1 cellular context compared by ENCODE assay signal in the genomic region with DNA sequence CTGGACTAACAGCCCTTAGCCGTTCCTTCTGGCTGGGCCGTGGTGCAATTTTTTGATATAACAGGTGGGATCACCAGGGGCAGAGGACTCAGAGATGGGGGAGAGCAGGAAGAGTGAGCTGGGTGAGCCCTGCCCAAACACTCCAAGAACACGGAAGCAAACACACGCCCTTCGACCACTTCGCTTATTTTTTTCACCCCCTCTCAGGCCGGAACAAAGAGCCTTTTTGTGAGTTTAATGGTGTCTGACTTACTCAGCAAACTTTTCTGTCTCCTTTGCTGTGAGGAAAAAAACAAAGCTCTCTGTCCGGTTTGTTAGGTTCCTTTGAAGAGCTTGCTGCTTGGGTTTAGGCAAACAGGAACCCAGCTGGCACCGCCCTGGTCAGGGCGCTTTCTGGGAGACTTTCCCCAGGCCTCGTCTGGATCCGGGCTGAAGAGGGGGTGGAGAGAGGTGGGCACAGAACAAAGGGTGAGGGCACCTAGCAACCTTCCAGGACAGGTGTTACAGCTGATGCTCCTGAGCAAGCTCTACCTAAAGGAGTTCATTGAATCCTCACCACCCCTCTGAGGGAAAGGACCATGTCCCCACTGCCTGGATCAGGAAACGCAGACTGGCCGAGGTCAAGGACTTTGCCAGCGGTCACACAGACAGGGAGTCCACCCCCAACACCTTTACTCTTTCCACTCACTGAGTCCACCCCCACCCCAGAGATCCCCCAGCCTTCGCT.
A peak's percentile ranks its signal among the peaks of the same experiment; 100 is the strongest.
TF ChIP-seq lines count a peak whose summit lies in the region.

No MANE protein-coding gene starts in this region.

TF ChIP-seq in HepG2, 621 proteins besides CTCF, POLR2A, EP300 and RAD21 (continued from another document):
- TF ChIP-seq, protein P1, sequence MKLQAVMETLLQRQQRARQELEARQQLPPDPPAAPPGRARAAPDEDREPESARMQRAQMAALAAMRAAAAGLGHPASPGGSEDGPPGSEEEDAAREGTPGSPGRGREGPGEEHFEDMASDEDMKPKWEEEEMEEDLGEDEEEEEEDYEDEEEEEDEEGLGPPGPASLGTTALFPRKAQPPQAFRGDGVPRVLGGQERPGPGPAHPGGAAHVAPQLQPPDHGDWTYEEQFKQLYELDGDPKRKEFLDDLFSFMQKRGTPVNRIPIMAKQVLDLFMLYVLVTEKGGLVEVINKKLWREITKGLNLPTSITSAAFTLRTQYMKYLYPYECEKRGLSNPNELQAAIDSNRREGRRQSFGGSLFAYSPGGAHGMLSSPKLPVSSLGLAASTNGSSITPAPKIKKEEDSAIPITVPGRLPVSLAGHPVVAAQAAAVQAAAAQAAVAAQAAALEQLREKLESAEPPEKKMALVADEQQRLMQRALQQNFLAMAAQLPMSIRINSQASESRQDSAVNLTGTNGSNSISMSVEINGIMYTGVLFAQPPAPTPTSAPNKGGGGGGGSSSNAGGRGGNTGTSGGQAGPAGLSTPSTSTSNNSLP (IDR thresholded peaks at IDR 0.05; ENCODE audit: low read depth, low read length), result no peak
- no peak for TF ChIP-seq FOXC1 (CRISPR knock-in tag; IDR thresholded peaks at IDR 0.05; ENCODE audit: borderline replicate concordance)
- TF ChIP-seq, protein P2, sequence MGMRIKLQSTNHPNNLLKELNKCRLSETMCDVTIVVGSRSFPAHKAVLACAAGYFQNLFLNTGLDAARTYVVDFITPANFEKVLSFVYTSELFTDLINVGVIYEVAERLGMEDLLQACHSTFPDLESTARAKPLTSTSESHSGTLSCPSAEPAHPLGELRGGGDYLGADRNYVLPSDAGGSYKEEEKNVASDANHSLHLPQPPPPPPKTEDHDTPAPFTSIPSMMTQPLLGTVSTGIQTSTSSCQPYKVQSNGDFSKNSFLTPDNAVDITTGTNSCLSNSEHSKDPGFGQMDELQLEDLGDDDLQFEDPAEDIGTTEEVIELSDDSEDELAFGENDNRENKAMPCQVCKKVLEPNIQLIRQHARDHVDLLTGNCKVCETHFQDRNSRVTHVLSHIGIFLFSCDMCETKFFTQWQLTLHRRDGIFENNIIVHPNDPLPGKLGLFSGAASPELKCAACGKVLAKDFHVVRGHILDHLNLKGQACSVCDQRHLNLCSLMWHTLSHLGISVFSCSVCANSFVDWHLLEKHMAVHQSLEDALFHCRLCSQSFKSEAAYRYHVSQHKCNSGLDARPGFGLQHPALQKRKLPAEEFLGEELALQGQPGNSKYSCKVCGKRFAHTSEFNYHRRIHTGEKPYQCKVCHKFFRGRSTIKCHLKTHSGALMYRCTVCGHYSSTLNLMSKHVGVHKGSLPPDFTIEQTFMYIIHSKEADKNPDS (CRISPR knock-in tag; IDR thresholded peaks at IDR 0.05), result no peak
- TF ChIP-seq ZNF598 (CRISPR knock-in tag; IDR thresholded peaks at IDR 0.05; ENCODE audit: borderline replicate concordance), result 0 out of 2 replicates have a peak, but pooled peaks have one; percentile 63
- TF ChIP-seq ZNF343 (CRISPR knock-in tag; IDR thresholded peaks at IDR 0.05), result no peak
- TF ChIP-seq ZNF674 (CRISPR knock-in tag; IDR thresholded peaks at IDR 0.05; ENCODE audit: low read depth), result no peak
- no peak for TF ChIP-seq NFE2L2 (IDR thresholded peaks at IDR 0.05; ENCODE audit: low read length)
- peak; percentile 14 to 47; a peak in 2 of 4 replicates for TF ChIP-seq MAFK (conservative IDR thresholded peaks at IDR 0.05 in 1 of 2, IDR thresholded peaks at IDR 0.05 in 1 of 2; ENCODE audit: low read length in 2 of 2)
- no peak; the same call in 1 of the 2 replicates for TF ChIP-seq YEATS2 (CRISPR knock-in tag; IDR thresholded peaks at IDR 0.05; ENCODE audit: borderline replicate concordance)
TF ChIP-seq in HepG2: peak in this region for 115.
